2 cellular contexts compared by ENCODE assay signal in the genomic region with DNA sequence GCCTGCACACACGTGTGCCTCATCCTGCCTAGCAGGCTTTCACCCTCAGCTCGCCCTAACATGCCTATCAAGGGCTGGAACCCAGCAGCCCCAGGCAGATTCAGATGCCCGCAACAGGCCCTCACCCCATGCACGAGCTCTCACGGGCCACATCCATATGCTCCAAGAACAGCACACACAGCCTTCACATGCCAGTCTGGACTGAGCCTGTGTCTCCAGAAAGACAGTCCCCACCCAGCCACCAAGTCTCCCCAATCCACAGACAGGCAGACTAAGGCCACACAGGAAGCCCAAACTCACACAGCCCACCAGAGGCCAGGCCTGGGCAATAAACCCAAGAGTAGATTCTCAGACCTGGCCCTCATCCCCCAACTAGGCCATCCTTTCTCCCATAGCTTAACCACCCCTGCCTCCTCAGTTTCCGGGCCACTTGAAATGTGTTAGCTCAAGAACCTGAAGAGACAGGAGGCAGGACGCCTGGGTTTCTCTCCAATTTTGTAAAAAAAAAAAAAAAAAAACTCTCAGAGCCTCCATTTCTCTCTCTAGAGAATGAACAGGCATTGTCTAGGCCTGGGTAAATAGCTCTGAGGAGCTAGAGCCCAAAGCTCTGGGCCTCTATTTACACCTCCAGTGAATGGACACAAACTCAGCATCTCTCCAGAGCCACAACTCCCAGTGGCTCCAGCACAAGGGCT.
TF ChIP-seq lines count a peak whose summit lies in the region.

No MANE protein-coding gene starts in this region.

TF ChIP-seq in A549, 52 proteins besides CTCF, POLR2A, EP300 and RAD21:
- TF ChIP-seq HDAC2 (IDR thresholded peaks at IDR 0.05) (0 out of 2 replicates have a peak, but pooled peaks have one; percentile 53), KDM1A (IDR thresholded peaks at IDR 0.05; ENCODE audit: low read depth) (peak; percentile 64; the same call in 1 of the 2 replicates), CEBPB (IDR thresholded peaks at IDR 0.05) (no peak), NFE2L2 (conservative IDR thresholded peaks at IDR 0.05; ENCODE audit: low read length) (no peak)

TF ChIP-seq in IMR-90, 13 proteins besides CTCF, POLR2A, EP300 and RAD21:
- TF ChIP-seq CEBPB (IDR thresholded peaks at IDR 0.05; ENCODE audit: low read depth, low read length), result no peak
- no peak for TF ChIP-seq SMC3 (IDR thresholded peaks at IDR 0.05; ENCODE audit: low read depth, low read length)
- TF ChIP-seq MXI1 (IDR thresholded peaks at IDR 0.05; ENCODE audit: borderline replicate concordance, low read depth, low read length), result peak; percentile 10; the same call in 1 of the 2 replicates
